23 cellular contexts compared by ENCODE assay signal in the genomic region with DNA sequence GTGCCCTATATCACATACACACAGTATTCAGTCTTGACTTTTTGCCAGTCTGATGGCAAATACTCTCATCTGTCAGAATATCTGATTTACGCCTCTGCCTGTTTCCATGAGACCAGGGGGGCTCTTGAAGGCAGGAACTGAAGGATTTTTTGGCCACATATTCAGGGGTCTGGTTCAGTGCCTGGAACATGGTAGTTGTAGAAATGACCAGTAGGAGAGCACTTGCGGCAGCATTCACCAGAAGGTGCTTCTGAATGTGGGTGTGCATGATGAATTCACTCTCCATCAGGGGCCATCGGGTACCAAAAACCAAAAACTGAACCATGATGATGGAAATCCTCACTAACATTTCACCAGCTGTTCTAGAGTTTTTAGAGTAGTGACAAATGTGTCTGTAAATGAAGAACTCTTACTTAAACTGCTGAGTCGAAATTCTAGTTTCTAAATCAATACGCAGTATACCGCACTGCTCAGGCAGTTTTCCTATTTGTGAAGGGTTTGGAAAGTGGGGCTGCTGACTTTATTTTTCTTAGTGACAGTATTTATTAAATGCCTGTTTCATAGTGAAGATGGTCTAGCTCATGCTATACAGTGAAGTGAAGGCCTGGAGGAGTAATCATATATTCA. TPM values are rescaled to one million over a fixed set of nuclear protein-coding genes. Genes with fewer than 3 reads are reported as not detected.
DNase-seq lines count a peak whose midpoint lies in the region; ATAC-seq and TF ChIP-seq lines count a peak whose summit lies in the region.
"Had no signal": no experiment of that assay in that cellular context is flagged by ENCODE, and none has a peak within 500 bp of the region (broad histone marks: within the 10 kb centered on the region; RNA-seq: fewer than 3 reads in every experiment).

No MANE protein-coding gene starts in this region.

- H3K4me1 ChIP-seq in KMS-11 (ENCODE audit: low read depth, poor library complexity, severe bottlenecking): peaks cover 40% of the 10 kb centered on the region

- peak; percentile 41 to 46 for DNase-seq in activated T-cell treated with anti-CD3 and anti-CD28 coated beads, Interleukin-2, amount 50 U/mL, for 48 hours
- DNase-seq in activated T-cell treated with anti-CD3 and anti-CD28 coated beads for 4 hours: no peak
- no peak for DNase-seq in neural crest cell (ENCODE audit: low read depth, low spot score)
- DNase-seq in HuH-7.5 (ENCODE audit: low spot score): no peak
- no peak for DNase-seq in NCI-H1092 treated with DMSO at 0.1 percent for 48 hours (lab: John Stamatoyannopoulos, UW)
- DNase-seq: CD4-positive, alpha-beta T cell; GM23248; H7; IMR-90; NCI-H1092; NCI-H1436 treated with DMSO at 0.1 percent for 48 hours; NCI-H1930; NCI-H2107; NCI-H524; NCI-H774; NK-92 treated with Interleukin-12 subunit alpha and Interleukin-12 subunit beta, amount 100 ng/mL, for 24 hours; PC-3 had no signal

- 0 out of 2 replicates have a peak, but pooled peaks have one; percentile 26 for TF ChIP-seq CTCF in KMS-11 (conservative IDR thresholded peaks at IDR 0.05; ENCODE audit: low read depth, low read length)
- peak; percentile 19 for TF ChIP-seq CTCF in neural crest cell (conservative IDR thresholded peaks at IDR 0.05)

- H2AFZ ChIP-seq in KMS-11 (ENCODE audit: low read depth): peak overlapping the region; percentile 22; the same call in 1 of the 2 replicates
- H2AFZ ChIP-seq: GM23248 had no signal

- no peak overlapping the region for H3K4me3 Mint-ChIP-seq in activated T-helper 17 cell treated with anti-CD3 and anti-CD28 coated beads, Interleukin-2, amount 50 U/mL, for 72 hours
- H3K4me3 Mint-ChIP-seq in neural crest cell: no peak overlapping the region
- H3K4me3 Mint-ChIP-seq: CD4-positive, alpha-beta T cell had no signal

- peak overlapping the region; percentile 65 for H3K27ac ChIP-seq in KMS-11
- H3K27ac ChIP-seq: BLaER1 treated with 17β-estradiol and CSF1 and Interleukin-3, amounts not matched to agents 10 nM and 100 nM; GM23248 had no signal

- H3K4me1 Mint-ChIP-seq in activated T-helper 17 cell treated with anti-CD3 and anti-CD28 coated beads, Interleukin-2, amount 50 U/mL, for 72 hours: peaks cover 17% of the 10 kb centered on the region
- H3K4me1 Mint-ChIP-seq in neural crest cell: peaks cover 25% of the 10 kb centered on the region

- no peaks in the 10 kb centered on the region for H3K27me3 ChIP-seq in KMS-11 (ENCODE audit: insufficient read depth, low read depth)
- H3K27me3 ChIP-seq: BLaER1 treated with 17β-estradiol and CSF1 and Interleukin-3, amounts not matched to agents 10 nM and 100 nM had no signal

- H3K27me3 Mint-ChIP-seq in activated T-helper 17 cell treated with anti-CD3 and anti-CD28 coated beads, Interleukin-2, amount 50 U/mL, for 72 hours: peaks cover 19% of the 10 kb centered on the region
- peaks cover 61% of the 10 kb centered on the region for H3K27me3 Mint-ChIP-seq in neural crest cell (ENCODE audit: low read depth)

- no peaks in the 10 kb centered on the region for H3K79me2 ChIP-seq in KMS-11 (ENCODE audit: insufficient read depth, low read depth)

- no peak overlapping the region for H3K27ac Mint-ChIP-seq in activated T-helper 17 cell treated with anti-CD3 and anti-CD28 coated beads, Interleukin-2, amount 50 U/mL, for 72 hours
- H3K27ac Mint-ChIP-seq in neural crest cell (ENCODE audit: unreplicated experiment): no peak overlapping the region
- H3K27ac Mint-ChIP-seq: CD4-positive, alpha-beta T cell had no signal

- no peak overlapping the region for H3K4me3 ChIP-seq in KMS-11 (IDR thresholded peaks at IDR 0.05; ENCODE audit: insufficient read depth, low read depth, low read length)
- H3K4me3 ChIP-seq: BLaER1 treated with 17β-estradiol and CSF1 and Interleukin-3, amounts not matched to agents 10 nM and 100 nM; GM23248 had no signal

- no peaks in the 10 kb centered on the region for H3K9me3 Mint-ChIP-seq in activated T-helper 17 cell treated with anti-CD3 and anti-CD28 coated beads, Interleukin-2, amount 50 U/mL, for 72 hours
- no peaks in the 10 kb centered on the region for H3K9me3 Mint-ChIP-seq in neural crest cell
- H3K9me3 Mint-ChIP-seq: CD4-positive, alpha-beta T cell had no signal

- no peaks in the 10 kb centered on the region for H3K36me3 ChIP-seq in KMS-11 (ENCODE audit: insufficient read depth)

- H4K20me1 ChIP-seq in KMS-11 (ENCODE audit: insufficient read depth): no peaks in the 10 kb centered on the region

- H3K36me3 Mint-ChIP-seq in activated T-helper 17 cell treated with anti-CD3 and anti-CD28 coated beads, Interleukin-2, amount 50 U/mL, for 72 hours (ENCODE audit: low read depth): no peaks in the 10 kb centered on the region
- peaks cover 7% of the 10 kb centered on the region for H3K36me3 Mint-ChIP-seq in neural crest cell (ENCODE audit: low read depth)

- no peak overlapping the region; the same call in 1 of the 2 replicates for H3K9ac ChIP-seq in KMS-11
- H3K9ac ChIP-seq: BLaER1 treated with 17β-estradiol and CSF1 and Interleukin-3, amounts not matched to agents 10 nM and 100 nM; GM23248 had no signal

- H3K4me2 ChIP-seq in KMS-11: peak overlapping the region; percentile 66
- H3K4me2 ChIP-seq: BLaER1 treated with 17β-estradiol and CSF1 and Interleukin-3, amounts not matched to agents 10 nM and 100 nM had no signal

- peak; percentile 91 for ATAC-seq in activated T-helper 17 cell treated with anti-CD3 and anti-CD28 coated beads, Interleukin-2, amount 50 U/mL, for 72 hours (replicated peaks)
- no peak for ATAC-seq in HG02623 (IDR thresholded peaks at IDR 0.05; ENCODE audit: unreplicated experiment)
- ATAC-seq: PC-3, Right ventricle myocardium inferior had no signal

RNA-seq across cellular contexts. Expression of a gene that starts 54.6 kb away (rescaled TPM):
- total RNA-seq in activated T-helper 17 cell treated with anti-CD3 and anti-CD28 coated beads, Interleukin-2, amount 50 U/mL, for 72 hours: under 1 TPM; 0.43 to 0.87 TPM
- total RNA-seq in neural crest cell: 3.3 and 4.4 TPM in 2 replicates
- total RNA-seq: RPMI7951 had no signal

Comparison
In these comparisons a context has a peak if more than half of its experiments do, and no peak if none do; other contexts are left out.
1. DNase-seq: peak in activated T-cell treated with anti-CD3 and anti-CD28 coated beads, Interleukin-2, amount 50 U/mL, for 48 hours (2 of 2); none in activated T-cell treated with anti-CD3 and anti-CD28 coated beads for 4 hours (single experiment), neural crest cell (single experiment), HuH-7.5 (single experiment) and NCI-H1092 treated with DMSO at 0.1 percent for 48 hours (single experiment).